Comparison of ENCODE assay signal across 35 cellular contexts in the genomic region with DNA sequence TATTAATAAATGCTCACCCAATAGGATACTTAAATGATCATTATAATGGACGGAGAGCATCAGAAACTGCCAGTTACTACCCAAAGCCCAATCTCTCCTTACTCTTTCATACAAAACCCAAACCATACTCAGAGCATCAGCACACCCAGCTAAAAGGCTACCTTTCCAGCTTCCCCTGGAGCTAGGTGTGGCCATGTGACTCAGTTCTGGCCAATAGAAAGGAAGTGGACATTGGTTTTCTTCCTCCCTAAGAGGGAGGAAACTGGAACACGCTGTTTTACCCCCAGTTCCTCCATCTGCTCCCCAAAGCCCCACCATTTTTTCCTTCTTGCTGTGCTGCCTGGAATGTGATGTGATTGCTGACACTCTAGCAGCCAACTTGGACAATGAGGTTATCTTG. TPM values are rescaled to one million over a fixed set of nuclear protein-coding genes. Genes with fewer than 3 reads are reported as not detected.
DNase-seq lines count a peak whose midpoint lies in the region; ATAC-seq, FAIRE-seq and TF ChIP-seq lines count a peak whose summit lies in the region.
"Had no signal": no experiment of that assay in that cellular context is flagged by ENCODE, and none has a peak within 500 bp of the region (broad histone marks: within the 10 kb centered on the region; RNA-seq: fewer than 3 reads in every experiment).

No MANE protein-coding gene starts in this region.

- CTCF ChIA-PET in K562 (lab: Yijun Ruan, JAX; ENCODE audit: low intra/inter-chr PET ratio) (no interaction called here), GM10248 (lab: Yijun Ruan, JAX) (no interaction called here)

- no peak for DNase-seq in adrenal gland
- no peak for DNase-seq in K562 (ENCODE audit: extremely low read depth in 1 of 4, low spot score in 3 of 4)
- peak; percentile 49 for DNase-seq in osteoblast (ENCODE audit: insufficient read length, low spot score, missing footprints)
- no peak for DNase-seq in SKM-1 treated with dmso at 0.1 percent for 144 hours (lab: John Stamatoyannopoulos, UW; ENCODE audit: unreplicated experiment)
- DNase-seq in GM10248 (ENCODE audit: extremely low spot score): no peak
- DNase-seq in lower lobe of right lung: no peak
- DNase-seq in T1000 (lab: John Stamatoyannopoulos, UW): no peak
- DNase-seq: 8988T; ACHN; AML-193; BE2C; C1 segment of cervical spinal cord; Caco-2; Calu3; CD4-positive, alpha-beta memory T cell; CD4-positive, alpha-beta T cell; CD4-positive, CD25-positive, alpha-beta regulatory T cell; CD8-positive, alpha-beta memory T cell; CD8-positive, alpha-beta T cell; COR-L47; DMS 273 treated with DMSO at 0.1 percent for 48 hours; DMS153; DMS53; DMS79; DMS79 treated with DMSO at 0.1 percent for 48 hours; DND-41; EL had no signal

- peaks cover 8% of the 10 kb centered on the region for H3K9me1 ChIP-seq in K562 (ENCODE audit: control insufficient read depth, insufficient read depth, low read length)

- H3K79me2 ChIP-seq in K562 (ENCODE audit: control insufficient read depth, insufficient read depth, low read length) (peaks cover 8% of the 10 kb centered on the region; the same call in 2 of the 3 replicates), osteoblast (ENCODE audit: insufficient read depth, low read length) (no peaks in the 10 kb centered on the region)

- H3K4me1 ChIP-seq in adrenal gland (replicated peaks in 1 of 2) (peaks cover 22 to 46% of the 10 kb centered on the region in 2 donors), K562 (replicated peaks in 1 of 2; ENCODE audit: control insufficient read depth in 2 of 2, insufficient read depth in 2 of 2, low read length in 2 of 2) (peaks cover 0 to 18% of the 10 kb centered on the region in 2 experiments; a peak in 3 of 5 replicates), osteoblast (ENCODE audit: insufficient read depth, low read length) (peaks cover 9% of the 10 kb centered on the region), lower lobe of right lung (no peaks in the 10 kb centered on the region)
- H3K4me1 ChIP-seq: A549, BLaER1, Caco-2 had no signal

- TF ChIP-seq CTCF in adrenal gland (IDR thresholded peaks at IDR 0.05) (no peak), K562 (IDR thresholded peaks at IDR 0.05 in 2 of 3, conservative IDR thresholded peaks at IDR 0.05 in 1 of 3; ENCODE audit: insufficient read depth in 2 of 3, low read depth in 1 of 3, low read length in 3 of 3) (no peak), osteoblast (IDR thresholded peaks at IDR 0.05; ENCODE audit: extremely low read depth, low read depth, low read length) (no peak), GM10248 (IDR thresholded peaks at IDR 0.05; ENCODE audit: control extremely low read depth, extremely low read depth, low read depth, missing control alignments) (no peak), lower lobe of right lung (IDR thresholded peaks at IDR 0.05) (no peak)

- TF ChIP-seq POLR2A in adrenal gland (IDR thresholded peaks at IDR 0.05) (no peak), K562 (conservative IDR thresholded peaks at IDR 0.05) (no peak)

- H2AFZ ChIP-seq in K562 (ENCODE audit: low read depth, low read length) (no peak overlapping the region), osteoblast (ENCODE audit: low read length) (no peak overlapping the region)

- in situ Hi-C loops in K562 (cut with MboI): no loop called here

- POLR2A ChIA-PET in K562 (lab: Yijun Ruan, JAX) (no interaction called here), GM10248 (lab: Yijun Ruan, JAX) (no interaction called here)

- TF ChIP-seq EP300 in Ishikawa (IDR thresholded peaks at IDR 0.05; ENCODE audit: borderline replicate concordance) (no peak), K562 (IDR thresholded peaks at IDR 0.05; ENCODE audit: low read length) (no peak)

- no peak overlapping the region for H3K4me2 ChIP-seq in K562 (ENCODE audit: insufficient read depth, low read length)
- H3K4me2 ChIP-seq in osteoblast (ENCODE audit: insufficient read depth, low read length): no peak overlapping the region
- H3K4me2 ChIP-seq: A549; BLaER1; BLaER1 treated with 17β-estradiol and CSF1 and Interleukin-3, amounts not matched to agents 10 nM and 100 nM had no signal

- BruUV-seq in K562 (replicated peaks; lab: Mats Ljungman, UMichigan): no TSS peak

- intact Hi-C loops in adrenal gland (cut with DNase I) (no loop called here), K562 (cut with micrococcal nuclease) (no loop called here), lower lobe of right lung (cut with DNase I) (no loop called here)

- H3K9me3 ChIP-seq in adrenal gland (replicated peaks in 1 of 3) (no peaks in the 10 kb centered on the region), K562 (replicated peaks; ENCODE audit: control insufficient read depth, insufficient read depth, low read depth, low read length) (no peaks in the 10 kb centered on the region), osteoblast (ENCODE audit: low read depth, low read length) (no peaks in the 10 kb centered on the region), lower lobe of right lung (no peaks in the 10 kb centered on the region)
- H3K9me3 ChIP-seq: A549; BE2C; BLaER1; BLaER1 treated with 17β-estradiol and CSF1 and Interleukin-3, amounts not matched to agents 10 nM and 100 nM; Caco-2 had no signal

- H3K4me3 ChIP-seq in adrenal gland (no peak overlapping the region), K562 (no peak overlapping the region), osteoblast (ENCODE audit: insufficient read depth, low read length) (no peak overlapping the region), lower lobe of right lung (no peak overlapping the region)
- H3K4me3 ChIP-seq: A549; BLaER1; BLaER1 treated with 17β-estradiol and CSF1 and Interleukin-3, amounts not matched to agents 10 nM and 100 nM had no signal

- ATAC-seq in K562 (no peak), lower lobe of right lung (no peak)
- ATAC-seq: A549; CD8-positive, alpha-beta T cell had no signal

- H3K27me3 ChIP-seq in adrenal gland (no peaks in the 10 kb centered on the region), K562 (ENCODE audit: control insufficient read depth in 2 of 2, insufficient read depth in 2 of 2, low read length in 2 of 2) (no peaks in the 10 kb centered on the region), osteoblast (ENCODE audit: insufficient read depth, low read length) (no peaks in the 10 kb centered on the region), lower lobe of right lung (ENCODE audit: low read depth) (no peaks in the 10 kb centered on the region)
- H3K27me3 ChIP-seq: BE2C; BLaER1; BLaER1 treated with 17β-estradiol and CSF1 and Interleukin-3, amounts not matched to agents 10 nM and 100 nM had no signal

- 90 to 96% (median 93%) methylated on average over 2 of the region's 2 CpGs for WGBS in adrenal gland, 4 donors
- 100% methylated on average over 1 of the region's 2 CpGs for WGBS in K562 (ENCODE audit: insufficient coverage, low coverage, missing lambda C conversion rate)

- peak overlapping the region in 3 of 5 donors; percentile 72 to 92 (median 91) for H3K27ac ChIP-seq in adrenal gland
- no peak overlapping the region for H3K27ac ChIP-seq in K562 (ENCODE audit: extremely low read depth, low read depth, low read length)
- H3K27ac ChIP-seq in osteoblast (ENCODE audit: low read depth, low read length): no peak overlapping the region
- no peak overlapping the region for H3K27ac ChIP-seq in lower lobe of right lung
- H3K27ac ChIP-seq: 22Rv1; A549; BLaER1; BLaER1 treated with 17β-estradiol and CSF1 and Interleukin-3, amounts not matched to agents 10 nM and 100 nM; C4-2B had no signal

- TF ChIP-seq RAD21 in Ishikawa (IDR thresholded peaks at IDR 0.05; ENCODE audit: low read depth) (no peak), K562 (CRISPR knock-in tag; conservative IDR thresholded peaks at IDR 0.05 in 1 of 2, IDR thresholded peaks at IDR 0.05 in 1 of 2) (no peak)

- peak; percentile 23 for FAIRE-seq in K562 (lab: Jason Lieb, UNC)
- FAIRE-seq: A204.1, A549, D721Med had no signal

- H4K20me1 ChIP-seq in K562 (replicated peaks; ENCODE audit: control insufficient read depth, insufficient read depth, low read length) (peaks cover 6% of the 10 kb centered on the region), osteoblast (ENCODE audit: insufficient read depth, low read length) (no peaks in the 10 kb centered on the region)

- H3K9ac ChIP-seq in K562 (ENCODE audit: insufficient read depth in 1 of 2, low read depth in 2 of 2, low read length in 2 of 2): no peak overlapping the region
- H3K9ac ChIP-seq: BLaER1; BLaER1 treated with 17β-estradiol and CSF1 and Interleukin-3, amounts not matched to agents 10 nM and 100 nM had no signal

- H3K36me3 ChIP-seq in adrenal gland (replicated peaks in 1 of 2) (peaks cover 0 to 63% of the 10 kb centered on the region in 2 donors), K562 (ENCODE audit: control insufficient read depth, insufficient read depth, low read length) (peaks cover 92% of the 10 kb centered on the region), osteoblast (ENCODE audit: insufficient read depth, low read length) (peaks cover 11% of the 10 kb centered on the region), lower lobe of right lung (peaks cover 18% of the 10 kb centered on the region)

TF ChIP-seq in Ishikawa, 13 proteins besides CTCF, POLR2A, EP300 and RAD21 (continues in another document):
- no peak for TF ChIP-seq TCF12 (IDR thresholded peaks at IDR 0.05; ENCODE audit: low read depth)

TF ChIP-seq in K562, 482 proteins besides CTCF, POLR2A, EP300 and RAD21 (continues in another document):
- no peak for TF ChIP-seq NR2F6 (CRISPR knock-in tag; IDR thresholded peaks at IDR 0.05)

RNA-seq across cellular contexts. Expression of gene SCARB1, which starts 50.7 kb away (rescaled TPM):
- total RNA-seq in adrenal gland (1,000 to 10,000 TPM in 5 of 8 donors, 100 to 1,000 TPM in 3; 646 to 8,580 (median 1,325) TPM), K562 (2014; rRNA removed) (52.8 and 83.0 TPM in 2 replicates), K562 (2014; rRNA removed; fragmentation: Illumina TruSeq; extraction: Trizol) (30.9 and 38.4 TPM in 2 replicates), K562 (2015; rRNA removed; fragmentation: Illumina TruSeq; extraction: Trizol) (36.0 and 38.7 TPM in 2 replicates), K562 (2021) (148 and 157 TPM in 2 replicates), osteoblast (9.4 and 10.9 TPM in 2 replicates), lower lobe of right lung (24.0 TPM)
- polyA plus RNA-seq in adrenal gland (1,000 to 10,000 TPM in 2 of 3 donors, 100 to 1,000 TPM in 1; 213 to 5,784 (median 1,664) TPM), K562 (2011; rRNA removed) (81.9 and 168 TPM in 2 replicates), K562 (2014; fragmentation: Illumina TruSeq; extraction: Trizol) (143 and 152 TPM in 2 replicates), K562 (2014; fragmentation: Nextera tagmentation; extraction: Ambion mirVana) (1 to 10 TPM in 1 of 2 experiments, under 1 TPM in 1; 0.56 to 4.7 TPM), K562 (2014; rRNA removed) (79.2 and 92.6 TPM in 2 replicates)
- total RNA-seq in K562 (2011; cell fraction: chromatin; rRNA removed; ENCODE audit: low replicate concordance): 238 and 543 TPM in 2 replicates
- total RNA-seq in K562 (2011; cell fraction: nucleolus; rRNA removed): 351 and 425 TPM in 2 replicates
- total RNA-seq in K562 (2011; cell fraction: nucleoplasm; rRNA removed): 354 and 357 TPM in 2 replicates
- polyA plus RNA-seq in K562 (2011; cell fraction: cytosol; rRNA removed): 161 and 163 TPM in 2 replicates
- polyA plus RNA-seq in K562 (2011; cell fraction: nucleus; rRNA removed): 435 and 491 TPM in 2 replicates
- 87.6 and 124 TPM in 2 replicates for polyA plus RNA-seq in K562 (2012)
- 83.0 and 106 TPM in 2 replicates for polyA minus RNA-seq in K562 (2011; rRNA and poly(A)+ RNA removed)
- 90.2 and 100 TPM in 2 replicates for polyA minus RNA-seq in K562 (2011; cell fraction: cytosol; rRNA and poly(A)+ RNA removed)
- 82.3 and 143 TPM in 2 replicates for polyA minus RNA-seq in K562 (2011; cell fraction: nucleus; rRNA and poly(A)+ RNA removed)

Comparison
In these comparisons a context has a peak if more than half of its experiments do, and no peak if none do; other contexts are left out.
1. H3K27ac ChIP-seq: peak in adrenal gland (3 of 5); none in K562 (single experiment), osteoblast (single experiment) and lower lobe of right lung (single experiment).